10 cellular contexts compared by ENCODE assay signal in the genomic region with DNA sequence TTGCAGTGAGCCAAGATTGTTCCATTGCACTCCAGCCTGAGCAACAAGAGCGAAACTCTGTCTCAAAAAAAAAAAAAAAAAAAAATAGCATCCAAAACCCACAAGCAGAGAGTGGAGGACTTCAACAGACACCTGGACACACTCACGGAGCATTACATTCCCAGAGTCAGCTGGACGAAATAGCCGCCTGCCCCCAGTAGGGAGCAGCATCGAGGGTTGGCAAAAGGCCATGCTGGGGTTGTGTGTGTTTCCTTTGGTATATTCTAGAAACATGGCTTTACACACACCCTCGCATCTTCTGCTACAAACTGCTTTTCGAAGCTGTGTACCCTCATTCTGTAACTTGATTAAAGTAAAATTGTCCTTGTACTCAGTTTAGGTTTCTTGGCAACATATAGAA. TPM values are rescaled to one million over a fixed set of nuclear protein-coding genes. Genes with fewer than 3 reads are reported as not detected.
A peak's percentile ranks its signal among the peaks of the same experiment; 100 is the strongest.
DNase-seq lines count a peak whose midpoint lies in the region; ATAC-seq, FAIRE-seq and TF ChIP-seq lines count a peak whose summit lies in the region.
"Had no signal": no experiment of that assay in that cellular context is flagged by ENCODE, and none has a peak within 500 bp of the region (broad histone marks: within the 10 kb centered on the region; RNA-seq: fewer than 3 reads in every experiment).

No MANE protein-coding gene starts in this region.

- intact Hi-C loops in CD8-positive, alpha-beta T cell (cut with DNase I, micrococcal nuclease): loop anchor here (1.0 to 10.0 kb wide), 3 partner anchors 53 to 287 kb away; no protein-coding TSS in a partner anchor

- peaks cover 61% of the 10 kb centered on the region for H3K4me1 Mint-ChIP-seq in CD8-positive, alpha-beta T cell (ENCODE audit: low read depth)
- no peaks in the 10 kb centered on the region for H3K4me1 Mint-ChIP-seq in glutamatergic neuron (ENCODE audit: low read depth, unreplicated experiment)

- peak overlapping the region; percentile 22 for H3K4me3 Mint-ChIP-seq in CD8-positive, alpha-beta T cell
- no peak overlapping the region for H3K4me3 Mint-ChIP-seq in glutamatergic neuron (ENCODE audit: unreplicated experiment)

- no peaks in the 10 kb centered on the region for H3K27me3 Mint-ChIP-seq in CD8-positive, alpha-beta T cell (ENCODE audit: low read depth)
- no peaks in the 10 kb centered on the region for H3K27me3 Mint-ChIP-seq in glutamatergic neuron (ENCODE audit: unreplicated experiment)

- H3K36me3 Mint-ChIP-seq in CD8-positive, alpha-beta T cell: peaks cover 49% of the 10 kb centered on the region
- no peaks in the 10 kb centered on the region for H3K36me3 Mint-ChIP-seq in glutamatergic neuron (ENCODE audit: unreplicated experiment)

- peak overlapping the region; percentile 89 for H3K27ac Mint-ChIP-seq in CD8-positive, alpha-beta T cell
- no peak overlapping the region for H3K27ac Mint-ChIP-seq in glutamatergic neuron (ENCODE audit: unreplicated experiment)

- H3K9me3 Mint-ChIP-seq in CD8-positive, alpha-beta T cell: no peaks in the 10 kb centered on the region
- no peaks in the 10 kb centered on the region for H3K9me3 Mint-ChIP-seq in glutamatergic neuron (ENCODE audit: unreplicated experiment)

- ATAC-seq in CD8-positive, alpha-beta T cell: peak; percentile 45
- ATAC-seq in HG03196 (IDR thresholded peaks at IDR 0.05; ENCODE audit: unreplicated experiment): no peak
- ATAC-seq in GM19328 (IDR thresholded peaks at IDR 0.05; ENCODE audit: unreplicated experiment): no peak

- H3K4me3 ChIP-seq in CD8-positive, alpha-beta T cell (ENCODE audit: low read depth, low read length): no peak overlapping the region
- no peak overlapping the region for H3K4me3 ChIP-seq in small intestine (ENCODE audit: low read depth in 1 of 2, low read length in 2 of 2)

- CTCF ChIA-PET in CD8-positive, alpha-beta T cell (lab: Charles Lee): interaction anchor here (0.7 to 2.2 kb wide), 6 partner anchors 10 to 288 kb away, joined by 3 to 8 read pairs (median 3); no protein-coding TSS in a partner anchor

- H3K27me3 ChIP-seq in CD8-positive, alpha-beta T cell (ENCODE audit: insufficient read depth, low read length): no peaks in the 10 kb centered on the region
- H3K27me3 ChIP-seq in small intestine (ENCODE audit: control insufficient read depth in 2 of 2, insufficient read depth in 2 of 2, low read length in 2 of 2): no peaks in the 10 kb centered on the region

- no peak for FAIRE-seq in small intestine (lab: Jason Lieb, UNC)

- TF ChIP-seq CTCF in CD8-positive, alpha-beta T cell (IDR thresholded peaks at IDR 0.05): peak; percentile 30
- peak; percentile 42 for TF ChIP-seq CTCF in glutamatergic neuron (IDR thresholded peaks at IDR 0.05; ENCODE audit: partially characterized antibody, unreplicated experiment)

- H3K9me3 ChIP-seq in CD8-positive, alpha-beta T cell (ENCODE audit: low read length): no peaks in the 10 kb centered on the region
- H3K9me3 ChIP-seq in small intestine (ENCODE audit: control insufficient read depth, low read depth): no peaks in the 10 kb centered on the region

- H3K36me3 ChIP-seq in CD8-positive, alpha-beta T cell (ENCODE audit: insufficient read depth, low read length): no peaks in the 10 kb centered on the region
- H3K36me3 ChIP-seq in small intestine (ENCODE audit: control insufficient read depth in 2 of 2, insufficient read depth in 2 of 2, low read length in 2 of 2): no peaks in the 10 kb centered on the region

- POLR2A ChIA-PET in CD8-positive, alpha-beta T cell (lab: Charles Lee): interaction anchor here (0.8 kb wide), 1 partner anchor 8 kb away, joined by 3 read pairs; no protein-coding TSS in a partner anchor

- WGBS in small intestine, 3 donors: 42 to 58% (median 51%) methylated on average over 7 of the region's 7 CpGs

- peaks cover 33% of the 10 kb centered on the region for H3K4me1 ChIP-seq in CD8-positive, alpha-beta T cell (ENCODE audit: insufficient read depth, low read length)
- no peaks in the 10 kb centered on the region for H3K4me1 ChIP-seq in small intestine (ENCODE audit: control insufficient read depth in 2 of 2, insufficient read depth in 1 of 2, low read depth in 1 of 2, low read length in 1 of 2)

- peak; percentile 25 to 68 (median 52) for DNase-seq in CD8-positive, alpha-beta T cell
- DNase-seq in M059J (ENCODE audit: low read depth) (peak; percentile 15), glutamatergic neuron (peak; percentile 71), small intestine (peak; percentile 45), mesenteric fat pad (ENCODE audit: low spot score) (no peak)
- peak; percentile 75 for DNase-seq in activated CD8-positive, alpha-beta memory T cell treated with anti-CD3 and anti-CD28 coated beads for 24 hours

- H3K27ac ChIP-seq in CD8-positive, alpha-beta T cell (ENCODE audit: low read depth, low read length): no peak overlapping the region
- H3K27ac ChIP-seq in small intestine (ENCODE audit: low read depth in 1 of 2, low read length in 1 of 2): no peak overlapping the region
- H3K27ac ChIP-seq: epithelial cell of prostate, HL-60 had no signal

RNA-seq across cellular contexts. Expression of a gene that starts 5.3 kb away (rescaled TPM):
- total RNA-seq in CD8-positive, alpha-beta T cell: 10 to 100 TPM; 43.4 to 44.6 TPM
- 9.6 and 15.4 TPM in 2 replicates for total RNA-seq in M059J (2014; rRNA removed; shearing (Covaris generic))
- total RNA-seq in glutamatergic neuron (ENCODE audit: unreplicated experiment) (49.7 TPM), mesenteric fat pad (12.4 TPM)
- 10 to 100 TPM in 1 of 3 donors, 1 to 10 TPM in 2; 2.7 to 20.5 (median 7.6) TPM for polyA plus RNA-seq in small intestine

RNA-seq across cellular contexts. Expression of a gene that starts 54.9 kb away (rescaled TPM):
- total RNA-seq in CD8-positive, alpha-beta T cell: 10 to 100 TPM in 1 of 2 experiments, 1 to 10 TPM in 1; 9.2 to 11.0 TPM
- total RNA-seq in M059J (2014; rRNA removed; shearing (Covaris generic)): 30.8 and 32.1 TPM in 2 replicates
- total RNA-seq in glutamatergic neuron (ENCODE audit: unreplicated experiment) (30.2 TPM), mesenteric fat pad (28.4 TPM)
- 10 to 100 TPM; 61.4 to 70.8 (median 62.0) TPM for polyA plus RNA-seq in small intestine
